18 cellular contexts compared by ENCODE assay signal in the genomic region with DNA sequence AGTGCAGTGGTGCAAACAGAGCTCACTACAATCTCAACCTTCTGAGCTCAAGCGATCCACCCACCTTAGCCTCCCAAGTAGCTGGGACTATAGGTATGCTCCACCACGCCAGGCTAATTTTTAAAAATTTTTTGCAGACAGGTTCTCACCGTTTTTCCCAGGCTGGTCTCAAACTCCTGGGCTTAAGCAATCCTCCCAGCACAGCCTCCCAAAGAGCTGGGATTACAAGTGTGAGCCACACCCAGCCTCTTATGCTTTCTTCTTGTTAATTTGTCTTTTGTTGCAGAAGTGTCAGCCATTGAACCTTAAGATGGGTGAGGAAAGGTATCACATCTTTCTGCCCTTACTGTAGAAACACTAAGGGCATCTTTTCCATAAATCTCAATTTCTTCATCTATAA. TPM values are rescaled to one million over a fixed set of nuclear protein-coding genes. Genes with fewer than 3 reads are reported as not detected.
DNase-seq lines count a peak whose midpoint lies in the region; ATAC-seq and TF ChIP-seq lines count a peak whose summit lies in the region.
"Had no signal": no experiment of that assay in that cellular context is flagged by ENCODE, and none has a peak within 500 bp of the region (broad histone marks: within the 10 kb centered on the region; RNA-seq: fewer than 3 reads in every experiment).

No MANE protein-coding gene starts in this region.

- no peaks in the 10 kb centered on the region for H3K9me3 ChIP-seq in subcutaneous abdominal adipose tissue (ENCODE audit: control insufficient read depth in 5 of 5, low read length in 5 of 5)
- H3K9me3 ChIP-seq: heart right ventricle, upper lobe of right lung had no signal

- H3K4me1 ChIP-seq in subcutaneous abdominal adipose tissue (ENCODE audit: control insufficient read depth in 5 of 5, insufficient read depth in 5 of 5, low read length in 5 of 5) = peaks cover 4 to 31% (median 20%) of the 10 kb centered on the region in 5 donors

- H3K9ac ChIP-seq in subcutaneous abdominal adipose tissue (ENCODE audit: low read length in 5 of 5) = no peak overlapping the region

- TF ChIP-seq CTCF in activated B cell treated with CpG ODN at 0.5 μM for 24 hours (IDR thresholded peaks at IDR 0.05) (no peak), fibroblast of villous mesenchyme (IDR thresholded peaks at IDR 0.05; ENCODE audit: insufficient read depth, low read depth, low read length) (no peak)

- peak overlapping the region; percentile 14 for H3K27ac ChIP-seq in subcutaneous abdominal adipose tissue (ENCODE audit: low read depth, low read length)
- H3K27ac ChIP-seq: upper lobe of right lung had no signal

- POLR2A ChIA-PET in activated B cell treated with CpG ODN at 0.5 μM for 24 hours (lab: Charles Lee) = no interaction called here

- H3K4me3 ChIP-seq in fibroblast of villous mesenchyme (ENCODE audit: low read depth, low read length) (no peak overlapping the region), subcutaneous abdominal adipose tissue (ENCODE audit: low read depth in 1 of 5, low read length in 5 of 5) (no peak overlapping the region)
- H3K4me3 ChIP-seq: upper lobe of right lung had no signal

- intact Hi-C loops in activated B cell treated with CpG ODN at 0.5 μM for 24 hours (cut with micrococcal nuclease) = no loop called here

- H3K9me3 Mint-ChIP-seq in activated naive CD8-positive, alpha-beta T cell (ENCODE audit: low read depth) = peaks cover 4% of the 10 kb centered on the region
- H3K9me3 Mint-ChIP-seq in activated naive CD8-positive, alpha-beta T cell treated with anti-CD3 and anti-CD28 coated beads for 36 hours = peaks cover 8% of the 10 kb centered on the region
- H3K9me3 Mint-ChIP-seq in activated B cell treated with CpG ODN at 0.5 μM for 24 hours = no peaks in the 10 kb centered on the region
- H3K9me3 Mint-ChIP-seq: activated T-cell treated with anti-CD3 and anti-CD28 coated beads, Interleukin-2, amount 50 U/mL, for 4 hours had no signal

- DNase-seq in activated naive CD8-positive, alpha-beta T cell treated with anti-CD3 and anti-CD28 coated beads for 36 hours = no peak
- DNase-seq in activated B cell treated with CpG ODN at 0.5 μM for 24 hours (no peak), fibroblast of villous mesenchyme (ENCODE audit: low read depth) (peak; percentile 63), NCI-H1694 treated with DMSO at 0.1 percent for 48 hours (lab: John Stamatoyannopoulos, UW) (no peak)
- DNase-seq: activated T-cell treated with anti-CD3 and anti-CD28 coated beads, Interleukin-2, amount 50 U/mL, for 4 hours; CD4-positive, alpha-beta memory T cell; DND-41; heart right ventricle; islet precursor cell; NCI-H1105; NCI-H524; SW 1271; upper lobe of right lung had no signal

- no peaks in the 10 kb centered on the region for H3K27me3 ChIP-seq in subcutaneous abdominal adipose tissue (ENCODE audit: control insufficient read depth in 5 of 5, insufficient read depth in 4 of 5, low read length in 5 of 5)
- H3K27me3 ChIP-seq: heart right ventricle, upper lobe of right lung had no signal

- H3K36me3 Mint-ChIP-seq in activated naive CD8-positive, alpha-beta T cell = peaks cover 15% of the 10 kb centered on the region
- peaks cover 19% of the 10 kb centered on the region for H3K36me3 Mint-ChIP-seq in activated naive CD8-positive, alpha-beta T cell treated with anti-CD3 and anti-CD28 coated beads for 36 hours
- no peaks in the 10 kb centered on the region for H3K36me3 Mint-ChIP-seq in activated B cell treated with CpG ODN at 0.5 μM for 24 hours (ENCODE audit: low read depth)

- H3K27me3 Mint-ChIP-seq in activated naive CD8-positive, alpha-beta T cell = no peaks in the 10 kb centered on the region
- H3K27me3 Mint-ChIP-seq in activated naive CD8-positive, alpha-beta T cell treated with anti-CD3 and anti-CD28 coated beads for 36 hours = no peaks in the 10 kb centered on the region
- no peaks in the 10 kb centered on the region for H3K27me3 Mint-ChIP-seq in activated B cell treated with CpG ODN at 0.5 μM for 24 hours
- H3K27me3 Mint-ChIP-seq: CD4-positive, alpha-beta memory T cell had no signal

- CTCF ChIA-PET in activated B cell treated with CpG ODN at 0.5 μM for 24 hours (lab: Charles Lee) = no interaction called here

- H3K27ac Mint-ChIP-seq in activated naive CD8-positive, alpha-beta T cell = peak overlapping the region; percentile 34
- no peak overlapping the region for H3K27ac Mint-ChIP-seq in activated naive CD8-positive, alpha-beta T cell treated with anti-CD3 and anti-CD28 coated beads for 36 hours
- peak overlapping the region; percentile 16 for H3K27ac Mint-ChIP-seq in activated B cell treated with CpG ODN at 0.5 μM for 24 hours

- H3K36me3 ChIP-seq in subcutaneous abdominal adipose tissue (ENCODE audit: control insufficient read depth in 5 of 5, insufficient read depth in 5 of 5, low read length in 5 of 5) = no peaks in the 10 kb centered on the region
- H3K36me3 ChIP-seq: heart right ventricle, upper lobe of right lung had no signal

- peaks cover 64% of the 10 kb centered on the region for H3K4me1 Mint-ChIP-seq in activated naive CD8-positive, alpha-beta T cell (ENCODE audit: low read depth)
- peaks cover 50% of the 10 kb centered on the region for H3K4me1 Mint-ChIP-seq in activated naive CD8-positive, alpha-beta T cell treated with anti-CD3 and anti-CD28 coated beads for 36 hours
- H3K4me1 Mint-ChIP-seq in activated B cell treated with CpG ODN at 0.5 μM for 24 hours = peaks cover 34% of the 10 kb centered on the region

- H3K4me3 Mint-ChIP-seq in activated naive CD8-positive, alpha-beta T cell = peak overlapping the region; percentile 81
- no peak overlapping the region for H3K4me3 Mint-ChIP-seq in activated naive CD8-positive, alpha-beta T cell treated with anti-CD3 and anti-CD28 coated beads for 36 hours
- H3K4me3 Mint-ChIP-seq in activated B cell treated with CpG ODN at 0.5 μM for 24 hours = no peak overlapping the region

- no peak for ATAC-seq in activated B cell treated with CpG ODN at 0.5 μM for 24 hours (ENCODE audit: low read depth)
- no peak for ATAC-seq in HG03095 (IDR thresholded peaks at IDR 0.05; ENCODE audit: unreplicated experiment)
- ATAC-seq in GM21360 (IDR thresholded peaks at IDR 0.05; ENCODE audit: unreplicated experiment) = no peak
- ATAC-seq: activated T-cell treated with anti-CD3 and anti-CD28 coated beads, Interleukin-2, amount 50 U/mL, for 4 hours; HCT116; upper lobe of right lung had no signal

RNA-seq across cellular contexts. Expression of a gene that starts 34.9 kb away (rescaled TPM):
- 10 to 100 TPM; 46.5 to 50.9 TPM for total RNA-seq in activated naive CD8-positive, alpha-beta T cell treated with anti-CD3 and anti-CD28 coated beads for 36 hours
- total RNA-seq in activated B cell treated with CpG ODN at 0.5 μM for 24 hours = 23.2 and 24.4 TPM in 2 replicates
- total RNA-seq in fibroblast of villous mesenchyme = 152 and 158 TPM in 2 replicates
